ENCODE assay signal across 36 cellular contexts in genomic region chr6:69338431-69339162, GRCh38.
"Had no signal": no experiment of that assay in that cellular context is flagged by ENCODE, and none has a peak within 500 bp of the region (broad histone marks: within the 10 kb centered on the region; RNA-seq: fewer than 3 reads in every experiment).

No MANE protein-coding gene starts in this region.

- DNase-seq: Karpas-422, Kasumi-1, MG63, MM.1S, MV-4-11, NCI-H1048, NCI-H1092, NCI-H1092 treated with DMSO at 0.1 percent for 48 hours, NCI-H1105, NCI-H1105 treated with DMSO at 0.1 percent for 48 hours, NCI-H1417, NCI-H1417 treated with DMSO at 0.1 percent for 48 hours, NCI-H1436, NCI-H1436 treated with DMSO at 0.1 percent for 48 hours, NCI-H146, NCI-H1694, NCI-H1694 treated with DMSO at 0.1 percent for 48 hours, NCI-H187, NCI-H187 treated with DMSO at 0.1 percent for 48 hours, NCI-H1930, NCI-H2029, NCI-H2029 treated with DMSO at 0.1 percent for 48 hours, NCI-H2081, NCI-H2081 treated with DMSO at 0.1 percent for 48 hours, NCI-H2107, NCI-H2171, NCI-H2171 treated with DMSO at 0.1 percent for 48 hours, NCI-H2227 treated with DMSO at 0.1 percent for 48 hours, NCI-H226, NCI-H345, NCI-H446, NCI-H446 treated with DMSO at 0.1 percent for 48 hours, NCI-H510A, NCI-H510A treated with DMSO at 0.1 percent for 48 hours, NCI-H524, NCI-H524 treated with DMSO at 0.1 percent for 48 hours had no signal

- H3K9me3 ChIP-seq: MG63 had no signal

- H3K27me3 ChIP-seq: MG63 had no signal

- H3K4me3 ChIP-seq: MG63 had no signal

- H3K36me3 ChIP-seq: MG63 had no signal
